In the genomic region with DNA sequence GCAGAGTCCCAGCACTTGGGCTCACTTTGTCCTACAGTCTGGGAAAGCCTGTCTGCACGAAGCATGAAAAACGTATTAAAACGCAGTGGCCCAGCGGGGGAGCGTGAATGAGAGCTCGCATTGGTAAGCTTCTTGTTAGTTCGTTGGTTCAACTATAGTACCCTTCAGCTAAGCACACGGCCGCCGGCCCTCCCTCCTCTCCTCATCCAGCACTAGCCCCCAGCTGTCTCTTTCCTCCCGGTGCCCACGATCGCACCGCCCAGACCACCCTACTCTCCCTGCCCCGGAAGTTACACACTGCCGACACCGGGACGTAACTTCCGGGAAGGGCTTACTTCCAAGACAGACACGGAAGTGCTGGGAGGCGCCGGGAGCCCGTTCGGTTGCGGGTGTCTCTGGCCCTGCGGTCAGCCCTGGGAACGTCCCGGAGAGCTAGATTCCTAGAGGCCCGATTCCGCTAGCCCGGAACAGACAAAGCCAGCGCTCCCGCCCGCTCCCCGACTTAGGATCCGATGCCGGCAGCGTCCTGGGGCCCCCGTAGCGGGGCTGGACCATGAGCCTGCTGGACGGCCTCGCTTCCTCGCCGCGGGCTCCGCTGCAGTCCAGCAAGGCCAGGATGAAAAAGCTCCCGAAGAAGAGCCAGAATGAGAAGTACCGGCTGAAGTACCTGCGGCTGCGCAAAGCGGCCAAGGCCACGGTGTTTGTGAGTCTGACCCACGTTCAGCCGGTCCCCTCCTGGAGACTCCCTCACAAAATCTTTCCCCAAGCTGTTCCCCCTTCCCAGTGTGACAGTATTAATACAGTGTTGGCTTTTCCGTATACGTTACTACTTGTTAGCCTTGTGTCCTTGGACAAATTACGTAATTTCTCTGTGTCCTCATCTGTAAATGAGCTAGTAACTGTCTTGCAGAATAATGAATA, we compare ENCODE assay signal across 8 cellular contexts. TPM values are rescaled to one million over a fixed set of nuclear protein-coding genes. Genes with fewer than 3 reads are reported as not detected.
A peak's percentile ranks its signal among the peaks of the same experiment; 100 is the strongest.
DNase-seq lines count a peak whose midpoint lies in the region; ATAC-seq and TF ChIP-seq lines count a peak whose summit lies in the region.

A gene with protein sequence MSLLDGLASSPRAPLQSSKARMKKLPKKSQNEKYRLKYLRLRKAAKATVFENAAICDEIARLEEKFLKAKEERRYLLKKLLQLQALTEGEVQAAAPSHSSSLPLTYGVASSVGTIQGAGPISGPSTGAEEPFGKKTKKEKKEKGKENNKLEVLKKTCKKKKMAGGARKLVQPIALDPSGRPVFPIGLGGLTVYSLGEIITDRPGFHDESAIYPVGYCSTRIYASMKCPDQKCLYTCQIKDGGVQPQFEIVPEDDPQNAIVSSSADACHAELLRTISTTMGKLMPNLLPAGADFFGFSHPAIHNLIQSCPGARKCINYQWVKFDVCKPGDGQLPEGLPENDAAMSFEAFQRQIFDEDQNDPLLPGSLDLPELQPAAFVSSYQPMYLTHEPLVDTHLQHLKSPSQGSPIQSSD (plus strand): TSS at position 334 of the 921 bp plus-strand sequence. CDS start 220 bp downstream, at position 554.

- peaks cover 25% of the 10 kb centered on the region for H3K4me1 ChIP-seq in psoas muscle
- H3K4me1 ChIP-seq in urinary bladder (ENCODE audit: insufficient read depth) = no peaks in the 10 kb centered on the region

- peak within 1 kb of the TSS; percentile 99 for H3K4me3 ChIP-seq in psoas muscle
- peak within 1 kb of the TSS; percentile 84 for H3K4me3 ChIP-seq in urinary bladder (ENCODE audit: low read depth, low read length)

- peak; percentile 99 for ATAC-seq in GM18498 (IDR thresholded peaks at IDR 0.05; ENCODE audit: unreplicated experiment)
- peak; percentile 98 for ATAC-seq in HG02885 (IDR thresholded peaks at IDR 0.05; ENCODE audit: poor library complexity, unreplicated experiment)
- ATAC-seq in left ventricle myocardium superior = peak; percentile 100
- peak; percentile 97 to 99 (median 98) for ATAC-seq in psoas muscle

- H3K9me3 ChIP-seq in psoas muscle = no peaks in the 10 kb centered on the region

- 0 to 1% (median 0%) methylated on average over 52 to 57 of the region's 57 CpGs for WGBS in psoas muscle, 3 donors
- under 1% methylated on average over 57 of the region's 57 CpGs for WGBS in urinary bladder

- H3K27ac ChIP-seq in angular gyrus (ENCODE audit: low read depth, low read length) = peak within 1 kb of the TSS; percentile 90
- peak within 1 kb of the TSS; percentile 96 for H3K27ac ChIP-seq in psoas muscle
- H3K27ac ChIP-seq in urinary bladder (ENCODE audit: low read depth) = peak within 1 kb of the TSS; percentile 90

- no peaks in the 10 kb centered on the region for H3K27me3 ChIP-seq in psoas muscle (ENCODE audit: insufficient read depth in 3 of 3, low read length in 2 of 3)

- peaks cover 16 to 30% of the 10 kb centered on the region in 2 donors for H3K36me3 ChIP-seq in psoas muscle (ENCODE audit: insufficient read depth in 1 of 2, low read depth in 1 of 2)
- peaks cover 3% of the 10 kb centered on the region for H3K36me3 ChIP-seq in urinary bladder (ENCODE audit: insufficient read depth)

- DNase-seq in NCI-H187 (lab: John Stamatoyannopoulos, UW) = peak; percentile 40 to 51
- DNase-seq in T-helper 2 cell = peak; percentile 62 to 91 (median 80)
- peak; percentile 91 for DNase-seq in left ventricle myocardium superior
- DNase-seq in psoas muscle = peak; percentile 86 to 93

- intact Hi-C loops in left ventricle myocardium superior (cut with micrococcal nuclease) (no loop called here), psoas muscle (cut with DNase I) (no loop called here)

- no peak for TF ChIP-seq CTCF in psoas muscle (IDR thresholded peaks at IDR 0.05)

RNA-seq across cellular contexts. Expression of the gene that starts here (rescaled TPM):
- total RNA-seq in left ventricle myocardium superior = 20.6 TPM
- 10 to 100 TPM; 24.2 to 32.3 (median 27.4) TPM for total RNA-seq in psoas muscle
- polyA plus RNA-seq in psoas muscle = 10 to 100 TPM; 29.4 to 99.3 (median 45.7) TPM
- 25.0 TPM for total RNA-seq in urinary bladder
- polyA plus RNA-seq in urinary bladder = 32.8 TPM

Comparison
In these comparisons a context has a peak if more than half of its experiments do, and no peak if none do; other contexts are left out.
1. Peak in every context shown above with its lines: DNase-seq, ATAC-seq, H3K4me3 ChIP-seq and H3K27ac ChIP-seq.